34 cellular contexts compared by ENCODE assay signal in the genomic region with DNA sequence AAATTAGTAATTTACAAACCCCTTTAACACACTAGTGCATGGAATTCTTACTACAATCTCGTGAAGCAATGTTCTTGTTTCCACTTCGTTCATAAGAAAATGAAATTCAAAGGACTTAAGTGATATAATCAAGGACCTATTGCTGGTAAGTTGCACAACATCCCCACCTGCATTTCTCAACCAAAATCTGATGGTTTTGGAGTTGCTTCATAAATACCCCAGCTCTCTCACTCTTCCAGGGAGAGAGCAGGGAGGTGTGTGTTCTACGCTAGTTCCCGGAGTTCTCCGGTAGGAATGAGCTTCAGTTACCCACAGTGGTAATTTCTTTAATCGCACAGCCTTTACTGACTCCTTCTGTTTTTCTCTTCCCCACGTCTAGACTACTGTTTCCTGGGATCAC.
"Had no signal": no experiment of that assay in that cellular context is flagged by ENCODE, and none has a peak within 500 bp of the region (broad histone marks: within the 10 kb centered on the region; RNA-seq: fewer than 3 reads in every experiment).

No MANE protein-coding gene starts in this region.

- H3K9me3 ChIP-seq: MG63 had no signal

- H3K27ac ChIP-seq: KMS-11 had no signal

- H3K4me2 ChIP-seq: KMS-11 had no signal

- H3K36me3 ChIP-seq: MG63 had no signal

- H3K9ac ChIP-seq: KMS-11 had no signal

- H3K4me3 ChIP-seq: MG63 had no signal

- DNase-seq: Karpas-422, Kasumi-1, MG63, MM.1S, MV-4-11, NCI-H1048, NCI-H1092, NCI-H1092 treated with DMSO at 0.1 percent for 48 hours, NCI-H1105, NCI-H1105 treated with DMSO at 0.1 percent for 48 hours, NCI-H1417, NCI-H1417 treated with DMSO at 0.1 percent for 48 hours, NCI-H1436, NCI-H1436 treated with DMSO at 0.1 percent for 48 hours, NCI-H146, NCI-H1694, NCI-H1694 treated with DMSO at 0.1 percent for 48 hours, NCI-H187, NCI-H187 treated with DMSO at 0.1 percent for 48 hours, NCI-H1930, NCI-H2029, NCI-H2029 treated with DMSO at 0.1 percent for 48 hours, NCI-H2081, NCI-H2081 treated with DMSO at 0.1 percent for 48 hours, NCI-H2107, NCI-H2171, NCI-H2171 treated with DMSO at 0.1 percent for 48 hours, NCI-H2227 treated with DMSO at 0.1 percent for 48 hours, NCI-H226, NCI-H345, NCI-H446, NCI-H446 treated with DMSO at 0.1 percent for 48 hours, NCI-H510A had no signal

- H3K27me3 ChIP-seq: MG63 had no signal
